ENCODE assay signal across 10 cellular contexts in the genomic region with DNA sequence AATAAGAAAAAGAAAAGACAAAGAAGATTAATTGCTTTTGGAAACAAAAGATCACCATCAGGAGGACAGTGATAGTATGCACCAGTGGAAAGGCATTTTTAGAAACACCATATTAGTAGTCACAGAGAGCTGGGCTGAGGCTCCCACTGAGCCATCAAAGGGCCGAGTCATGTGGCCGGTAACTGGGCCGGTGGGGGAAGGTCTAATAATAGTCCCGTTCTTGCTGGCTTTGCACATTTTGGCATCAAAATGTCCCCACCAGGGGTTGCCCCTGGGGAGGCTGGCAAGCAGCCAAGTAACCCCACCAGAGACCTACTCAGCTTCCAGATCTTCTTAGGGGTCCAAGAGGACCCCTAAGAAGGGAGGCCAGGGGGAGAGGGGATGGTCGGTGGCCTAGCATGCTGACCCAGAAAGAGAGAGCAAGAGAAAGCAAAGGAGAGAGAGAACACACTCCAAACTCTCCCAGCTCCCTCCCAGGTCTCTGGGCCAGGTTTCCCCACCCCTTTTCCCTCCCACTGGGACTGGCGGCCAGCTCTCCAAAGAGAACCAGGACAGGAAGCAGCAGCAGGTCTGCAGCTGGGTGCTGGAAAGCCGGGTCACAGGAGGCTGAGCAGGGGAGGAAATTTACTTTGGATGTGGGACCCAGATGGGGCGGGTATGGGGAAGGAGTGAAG.
DNase-seq lines count a peak whose midpoint lies in the region; ATAC-seq and TF ChIP-seq lines count a peak whose summit lies in the region.
"Had no signal": no experiment of that assay in that cellular context is flagged by ENCODE, and none has a peak within 500 bp of the region (broad histone marks: within the 10 kb centered on the region; RNA-seq: fewer than 3 reads in every experiment).

No MANE protein-coding gene starts in this region.

- no peaks in the 10 kb centered on the region for H3K79me2 ChIP-seq in SK-N-SH (ENCODE audit: insufficient read depth)
- no peaks in the 10 kb centered on the region for H3K79me2 ChIP-seq in trophoblast cell (ENCODE audit: control insufficient read depth, insufficient read depth, low read length, poor library complexity)
- no peaks in the 10 kb centered on the region for H3K79me2 ChIP-seq in osteoblast (ENCODE audit: insufficient read depth, low read length)

- H3K9ac ChIP-seq in SK-N-SH (no peak overlapping the region), trophoblast cell (ENCODE audit: low read length) (no peak overlapping the region)

- TF ChIP-seq POLR2A in Peyer's patch (IDR thresholded peaks at IDR 0.05) = no peak

- H3K9me2 ChIP-seq in SK-N-SH = no peaks in the 10 kb centered on the region

- no peak overlapping the region for H2AFZ ChIP-seq in SK-N-SH (ENCODE audit: low read depth)
- no peak overlapping the region for H2AFZ ChIP-seq in trophoblast cell (ENCODE audit: insufficient read depth, low read length, poor library complexity)
- H2AFZ ChIP-seq in osteoblast (ENCODE audit: low read length) = no peak overlapping the region

- H3K4me3 ChIP-seq in SK-N-SH (ENCODE audit: low read depth in 2 of 2, low read length in 1 of 2) (no peak overlapping the region), heart right ventricle (peak overlapping the region in 3 of 10 donors; percentile 1 to 19 (median 12)), trophoblast cell (ENCODE audit: low read depth, low read length) (no peak overlapping the region), osteoblast (ENCODE audit: insufficient read depth, low read length) (no peak overlapping the region), Peyer's patch (no peak overlapping the region)

- no peaks in the 10 kb centered on the region for H3F3A ChIP-seq in SK-N-SH (replicated peaks; ENCODE audit: insufficient read depth)

- no peak overlapping the region for H2AK5ac ChIP-seq in trophoblast cell (ENCODE audit: low read length)

- H3K36me3 ChIP-seq in SK-N-SH (replicated peaks in 1 of 2; ENCODE audit: control insufficient read depth in 1 of 2, insufficient read depth in 2 of 2, low read length in 1 of 2) = no peaks in the 10 kb centered on the region
- no peaks in the 10 kb centered on the region for H3K36me3 ChIP-seq in heart right ventricle
- H3K36me3 ChIP-seq in trophoblast cell (ENCODE audit: control insufficient read depth in 1 of 2, insufficient read depth in 2 of 2, low read length in 2 of 2) = no peaks in the 10 kb centered on the region
- H3K36me3 ChIP-seq in osteoblast (ENCODE audit: insufficient read depth, low read length) = no peaks in the 10 kb centered on the region
- no peaks in the 10 kb centered on the region for H3K36me3 ChIP-seq in Peyer's patch

- ATAC-seq in heart right ventricle (peak; percentile 77 to 94 (median 86)), GM18873 (IDR thresholded peaks at IDR 0.05; ENCODE audit: low FRiP score, unreplicated experiment) (no peak)

- H4K12ac ChIP-seq in trophoblast cell (ENCODE audit: low read depth, low read length) = no peak overlapping the region

- no peak overlapping the region for H3K18ac ChIP-seq in trophoblast cell (ENCODE audit: low read length)

- H4K91ac ChIP-seq in trophoblast cell (ENCODE audit: low read depth, low read length) = peak overlapping the region; percentile 8

- CTCF ChIA-PET in SK-N-SH (lab: Yijun Ruan, JAX) = interaction anchor here (0.7 to 1.7 kb wide), 7 partner anchors 21 to 218 kb away, joined by 3 to 8 read pairs (median 4); no protein-coding TSS in a partner anchor

- TF ChIP-seq EP300 in SK-N-SH (IDR thresholded peaks at IDR 0.05; ENCODE audit: borderline replicate concordance in 1 of 2, low read depth in 1 of 2, low read length in 1 of 2) = peak in 1 of 2 experiments; percentile 44; a peak in 2 of 4 replicates

- H4K8ac ChIP-seq in trophoblast cell (ENCODE audit: low read depth, low read length) = peak overlapping the region; percentile 62

- 6% methylated on average over 8 of the region's 8 CpGs for WGBS in SK-N-SH (ENCODE audit: low lambda C conversion rate)
- WGBS in heart right ventricle, 2 donors = 4 to 5% methylated on average over 8 of the region's 8 CpGs
- WGBS in trophoblast cell (ENCODE audit: extremely low coverage, insufficient coverage, insufficient read length) = no CpG with 5 or more reads among the region's 8 CpGs

- no peak overlapping the region for H3K4ac ChIP-seq in trophoblast cell (ENCODE audit: low read depth, low read length)

- peak; percentile 6; the same call in 1 of the 2 replicates for TF ChIP-seq RAD21 in SK-N-SH (IDR thresholded peaks at IDR 0.05; ENCODE audit: low read length)

- peaks cover 7 to 22% of the 10 kb centered on the region in 2 experiments; a peak in 3 of 4 replicates for H3K4me1 ChIP-seq in SK-N-SH (ENCODE audit: control insufficient read depth in 1 of 2, insufficient read depth in 2 of 2, low read depth in 1 of 2, low read length in 1 of 2)
- H3K4me1 ChIP-seq in heart right ventricle = peaks cover 7 to 19% (median 13%) of the 10 kb centered on the region in 9 donors
- H3K4me1 ChIP-seq in trophoblast cell (ENCODE audit: control insufficient read depth in 1 of 2, insufficient read depth in 2 of 2, low read length in 2 of 2) = peaks cover 6 to 12% of the 10 kb centered on the region in 2 experiments
- H3K4me1 ChIP-seq in osteoblast (ENCODE audit: insufficient read depth, low read length) = no peaks in the 10 kb centered on the region
- peaks cover 0 to 7% (median 0%) of the 10 kb centered on the region in 4 donors for H3K4me1 ChIP-seq in Peyer's patch

- H3K4me2 ChIP-seq in SK-N-SH (peak overlapping the region; percentile 14; the same call in 1 of the 2 replicates), trophoblast cell (ENCODE audit: low read length) (no peak overlapping the region), osteoblast (ENCODE audit: insufficient read depth, low read length) (no peak overlapping the region)

- intact Hi-C loops in heart right ventricle (cut with DNase I) = no loop called here

- H2BK5ac ChIP-seq in trophoblast cell (ENCODE audit: low read depth, low read length, poor library complexity) = no peak overlapping the region

- no peak overlapping the region for H2BK120ac ChIP-seq in trophoblast cell (ENCODE audit: insufficient read depth, low read length, poor library complexity)

- H3K14ac ChIP-seq in trophoblast cell (ENCODE audit: low read length) = no peak overlapping the region

- H3K27ac ChIP-seq in SK-N-SH (ENCODE audit: low read depth in 2 of 2, low read length in 1 of 2) (peak overlapping the region in 1 of 2 experiments; percentile 97; a peak in 2 of 4 replicates), heart right ventricle (peak overlapping the region in 2 of 10 donors; percentile 53 to 66), trophoblast cell (ENCODE audit: low read depth, low read length) (no peak overlapping the region), osteoblast (ENCODE audit: low read depth, low read length) (no peak overlapping the region), Peyer's patch (peak overlapping the region in 1 of 4 donors; percentile 76)

- POLR2A ChIA-PET in SK-N-SH (lab: Yijun Ruan, JAX) = interaction anchor here (0.6 to 1.7 kb wide), 11 partner anchors 14 to 471 kb away, joined by 3 to 10 read pairs (median 4); no protein-coding TSS in a partner anchor

- DNase-seq in Daoy (ENCODE audit: low read depth) (peak; percentile 43), SK-N-SH (peak; percentile 90), heart right ventricle (peak; percentile 50 to 72), trophoblast cell (no peak), osteoblast (ENCODE audit: insufficient read length, low spot score, missing footprints) (no peak), Peyer's patch (no peak), DMS114 treated with DMSO at 0.1 percent for 48 hours (lab: John Stamatoyannopoulos, UW; ENCODE audit: unreplicated experiment) (no peak)
- DNase-seq: HCEC 1CT, NCI-H446 treated with DMSO at 0.1 percent for 48 hours had no signal

- peaks cover 3% of the 10 kb centered on the region for H3K79me1 ChIP-seq in trophoblast cell (ENCODE audit: low read length)

- no peak overlapping the region for H3K23ac ChIP-seq in trophoblast cell (ENCODE audit: low read length)

- H4K20me1 ChIP-seq in SK-N-SH (ENCODE audit: insufficient read depth) (no peaks in the 10 kb centered on the region), osteoblast (ENCODE audit: insufficient read depth, low read length) (no peaks in the 10 kb centered on the region)

- no peak for TF ChIP-seq CTCF in SK-N-SH (IDR thresholded peaks at IDR 0.05)
- TF ChIP-seq CTCF in heart right ventricle (IDR thresholded peaks at IDR 0.05) = no peak
- TF ChIP-seq CTCF in osteoblast (IDR thresholded peaks at IDR 0.05; ENCODE audit: extremely low read depth, low read depth, low read length) = no peak
- TF ChIP-seq CTCF in Peyer's patch (IDR thresholded peaks at IDR 0.05) = no peak

- H3K27me3 ChIP-seq in SK-N-SH (ENCODE audit: insufficient read depth) = no peaks in the 10 kb centered on the region
- no peaks in the 10 kb centered on the region for H3K27me3 ChIP-seq in heart right ventricle
- H3K27me3 ChIP-seq in trophoblast cell (ENCODE audit: insufficient read depth, low read length) = no peaks in the 10 kb centered on the region
- H3K27me3 ChIP-seq in osteoblast (ENCODE audit: insufficient read depth, low read length) = no peaks in the 10 kb centered on the region
- no peaks in the 10 kb centered on the region for H3K27me3 ChIP-seq in Peyer's patch

- H3K9me3 ChIP-seq in SK-N-SH = no peaks in the 10 kb centered on the region
- peaks cover 0 to 9% (median 0%) of the 10 kb centered on the region in 11 donors for H3K9me3 ChIP-seq in heart right ventricle
- H3K9me3 ChIP-seq in trophoblast cell (ENCODE audit: insufficient read depth, low read depth, low read length) = peaks cover 2% of the 10 kb centered on the region
- H3K9me3 ChIP-seq in osteoblast (ENCODE audit: low read depth, low read length) = no peaks in the 10 kb centered on the region
- H3K9me3 ChIP-seq in Peyer's patch = no peaks in the 10 kb centered on the region

- peak overlapping the region; percentile 46 for H2BK12ac ChIP-seq in trophoblast cell (ENCODE audit: low read length)

TF ChIP-seq in SK-N-SH, 30 proteins besides CTCF, POLR2A, EP300 and RAD21 (continues in another document):
- TF ChIP-seq FOXJ3 (CRISPR knock-in tag; IDR thresholded peaks at IDR 0.05) = no peak
- no peak for TF ChIP-seq GATA2 (CRISPR knock-in tag; IDR thresholded peaks at IDR 0.05)
- TF ChIP-seq ELF1 (IDR thresholded peaks at IDR 0.05) = no peak
- no peak for TF ChIP-seq JUND (IDR thresholded peaks at IDR 0.05)
- no peak for TF ChIP-seq NRF1 (IDR thresholded peaks at IDR 0.05; ENCODE audit: low read depth, low read length)

Comparison
In these comparisons a context has a peak if more than half of its experiments do, and no peak if none do; other contexts are left out.
1. DNase-seq: peak in Daoy (single experiment), SK-N-SH (single experiment) and heart right ventricle (2 of 2); none in trophoblast cell (0 of 2), osteoblast (single experiment), Peyer's patch (0 of 3) and DMS114 treated with DMSO at 0.1 percent for 48 hours (single experiment).